30 cellular contexts compared by ENCODE assay signal in genomic region chr22:35269630-35270029, GRCh38.
"Had no signal": no experiment of that assay in that cellular context is flagged by ENCODE, and none has a peak within 500 bp of the region (broad histone marks: within the 10 kb centered on the region; RNA-seq: fewer than 3 reads in every experiment).

No MANE protein-coding gene starts in this region.

- FAIRE-seq: pancreas had no signal

- H3K27me3 Mint-ChIP-seq: activated CD8-positive, alpha-beta memory T cell treated with anti-CD3 and anti-CD28 coated beads, Interleukin-2, amount 10 ng/mL, durations not matched to agents 7 days and 5 days; stimulated activated memory B cell treated with anti-CD40 and anti-IgM and Interleukin-4, amounts not matched to agents 10 μg/mL and 1 μg/mL and 100 μg/mL, for 72 hours had no signal

- H3K27ac Mint-ChIP-seq: activated CD8-positive, alpha-beta memory T cell treated with anti-CD3 and anti-CD28 coated beads, Interleukin-2, amount 10 ng/mL, durations not matched to agents 7 days and 5 days; activated CD8-positive, alpha-beta T cell treated with anti-CD3 and anti-CD28 coated beads, Interleukin-2, amount 10 ng/mL, durations not matched to agents 7 days and 5 days; nephron; stimulated activated memory B cell treated with anti-CD40 and anti-IgM and Interleukin-4, amounts not matched to agents 10 μg/mL and 1 μg/mL and 100 μg/mL, for 72 hours; WTC11 had no signal

- H3K36me3 ChIP-seq: breast epithelium had no signal

- H3K4me1 Mint-ChIP-seq: nephron, WTC11 had no signal

- H3K9me3 Mint-ChIP-seq: activated naive CD4-positive, alpha-beta T cell treated with anti-CD3 and anti-CD28 coated beads, Interleukin-2, amount 50 U/mL, for 72 hours; nephron; stimulated activated memory B cell treated with anti-CD40 and anti-IgM and Interleukin-4, amounts not matched to agents 10 μg/mL and 1 μg/mL and 100 μg/mL, for 72 hours had no signal

- ATAC-seq: activated CD8-positive, alpha-beta memory T cell treated with anti-CD3 and anti-CD28 coated beads, Interleukin-2, amount 10 ng/mL, durations not matched to agents 7 days and 5 days; activated CD8-positive, alpha-beta T cell treated with anti-CD3 and anti-CD28 coated beads, Interleukin-2, amount 10 ng/mL, durations not matched to agents 7 days and 5 days; activated naive CD4-positive, alpha-beta T cell treated with anti-CD3 and anti-CD28 coated beads, Interleukin-2, amount 50 U/mL, for 72 hours; heart right ventricle; left lung; lower lobe of right lung; pancreas; sciatic nerve; stimulated activated memory B cell treated with anti-CD40 and anti-IgM and Interleukin-4, amounts not matched to agents 10 μg/mL and 1 μg/mL and 100 μg/mL, for 72 hours; WTC11 had no signal

- H3K9me3 ChIP-seq: breast epithelium, esophagus squamous epithelium, heart right ventricle, left lung, lower lobe of right lung, pancreas, prostate gland, SK-N-SH, tibial nerve had no signal

- H3K4me3 ChIP-seq: breast epithelium, esophagus squamous epithelium, heart right ventricle, left lung, lower lobe of right lung, pancreas, prostate gland, skin epidermis, tibial nerve had no signal

- H3K4me1 ChIP-seq: breast epithelium, esophagus squamous epithelium, left lung, lower lobe of right lung, prostate gland, tibial nerve had no signal

- DNase-seq: activated CD8-positive, alpha-beta memory T cell treated with anti-CD3 and anti-CD28 coated beads, Interleukin-2, amount 10 ng/mL, durations not matched to agents 7 days and 5 days; activated CD8-positive, alpha-beta T cell treated with anti-CD3 and anti-CD28 coated beads, Interleukin-2, amount 10 ng/mL, durations not matched to agents 7 days and 5 days; activated effector memory CD4-positive, alpha-beta T cell treated with anti-CD3 and anti-CD28 coated beads, Interleukin-2, amount 50 U/mL, for 16 hours; central memory CD4-positive, alpha-beta T cell; dermis blood vessel endothelial cell; effector CD4-positive, alpha-beta T cell; esophagus squamous epithelium; foreskin melanocyte; heart right ventricle; kidney glomerular epithelial cell; left lung; lower lobe of right lung; mesendoderm; nucleus accumbens; pancreas; retina; SK-N-SH; stimulated activated CD4-positive, alpha-beta T cell treated with anti-CD3 and anti-CD28 coated beads, Interleukin-4, amount 100 ng/mL, for 24 hours; SW 1271; T-helper 2 cell had no signal

- H3K4me3 Mint-ChIP-seq: activated CD8-positive, alpha-beta memory T cell treated with anti-CD3 and anti-CD28 coated beads, Interleukin-2, amount 10 ng/mL, durations not matched to agents 7 days and 5 days; activated CD8-positive, alpha-beta T cell treated with anti-CD3 and anti-CD28 coated beads, Interleukin-2, amount 10 ng/mL, durations not matched to agents 7 days and 5 days; nephron; stimulated activated memory B cell treated with anti-CD40 and anti-IgM and Interleukin-4, amounts not matched to agents 10 μg/mL and 1 μg/mL and 100 μg/mL, for 72 hours; WTC11 had no signal

- H3K27ac ChIP-seq: breast epithelium, epithelial cell of prostate, esophagus squamous epithelium, heart right ventricle, left lung, lower lobe of right lung, pancreas, prostate gland, skin epidermis, tibial nerve had no signal
